In the genomic region with DNA sequence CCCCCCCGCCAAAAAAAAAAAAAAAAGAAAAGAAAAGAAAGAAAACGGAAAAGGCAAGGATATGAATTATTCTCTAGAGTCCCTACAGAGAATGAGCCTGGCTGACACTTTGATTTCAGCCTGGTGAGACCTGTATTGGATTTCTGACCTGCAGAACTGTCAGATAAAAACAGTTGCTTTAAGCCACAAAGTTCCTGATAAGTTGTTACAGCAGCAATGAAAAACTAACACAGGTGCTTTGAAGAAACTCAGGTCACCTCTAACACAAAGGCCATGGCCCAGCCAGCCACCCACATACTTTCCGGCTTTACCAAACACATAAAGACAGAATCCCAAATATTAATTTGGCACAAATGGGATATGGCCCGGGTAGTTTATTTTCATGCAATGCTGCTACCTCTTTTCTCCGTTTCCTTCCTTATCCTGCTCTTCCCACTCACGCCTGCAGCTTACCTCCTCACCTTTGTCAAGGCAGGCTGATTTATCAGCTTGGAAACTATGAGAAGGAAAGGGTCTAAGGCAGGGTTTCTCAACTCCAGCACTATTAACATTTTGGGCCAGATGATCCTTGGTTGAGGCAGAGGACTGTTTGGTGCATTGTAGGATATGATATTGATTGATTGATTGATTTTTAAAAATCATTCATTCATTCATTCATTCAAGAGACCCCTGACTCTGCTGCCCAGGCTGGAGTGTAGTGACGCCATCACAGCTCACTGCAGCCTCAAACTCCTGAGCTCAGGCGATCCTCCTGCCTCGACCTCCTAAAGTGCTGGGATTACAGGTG, we compare ENCODE assay signal across 15 cellular contexts.
"Had no signal": no experiment of that assay in that cellular context is flagged by ENCODE, and none has a peak within 500 bp of the region (broad histone marks: within the 10 kb centered on the region; RNA-seq: fewer than 3 reads in every experiment).

No MANE protein-coding gene starts in this region.

- ATAC-seq: activated T-cell treated with anti-CD3 and anti-CD28 coated beads, Interleukin-2, amount 50 U/mL, for 4 hours; esophagus mucosa; gastrocnemius medialis; stimulated activated effector memory CD8-positive, alpha-beta T cell treated with anti-CD3 and anti-CD28 coated beads, Interleukin-12 subunit alpha, Interleukin-12 subunit beta, amount 100 ng/mL, for 72 hours; upper lobe of right lung had no signal

- H3K36me3 ChIP-seq: gastrocnemius medialis, left ventricle myocardium inferior, ovary, sigmoid colon, upper lobe of right lung, WERI-Rb-1 had no signal

- H3K27ac ChIP-seq: gastrocnemius medialis, left ventricle myocardium inferior, ovary, upper lobe of right lung, WERI-Rb-1 had no signal

- H3K9me3 ChIP-seq: gastrocnemius medialis, left ventricle myocardium inferior, ovary, sigmoid colon, upper lobe of right lung had no signal

- H3K27me3 Mint-ChIP-seq: activated CD4-positive, alpha-beta memory T cell treated with anti-CD3 and anti-CD28 coated beads for 36 hours; memory B cell had no signal

- H3K4me3 Mint-ChIP-seq: activated CD4-positive, alpha-beta memory T cell treated with anti-CD3 and anti-CD28 coated beads for 36 hours; activated T-cell treated with anti-CD3 and anti-CD28 coated beads, Interleukin-2, amount 50 U/mL, for 4 hours; memory B cell; stimulated activated effector memory CD8-positive, alpha-beta T cell treated with anti-CD3 and anti-CD28 coated beads, Interleukin-12 subunit alpha, Interleukin-12 subunit beta, amount 100 ng/mL, for 72 hours had no signal

- H3K27ac Mint-ChIP-seq: memory B cell had no signal

- H3K9me3 Mint-ChIP-seq: activated CD4-positive, alpha-beta memory T cell treated with anti-CD3 and anti-CD28 coated beads for 36 hours; memory B cell; stimulated activated effector memory CD8-positive, alpha-beta T cell treated with anti-CD3 and anti-CD28 coated beads, Interleukin-12 subunit alpha, Interleukin-12 subunit beta, amount 100 ng/mL, for 72 hours had no signal

- H3K4me3 ChIP-seq: gastrocnemius medialis, left ventricle myocardium inferior, ovary, sigmoid colon, upper lobe of right lung had no signal

- H3K27me3 ChIP-seq: gastrocnemius medialis, ovary, sigmoid colon, upper lobe of right lung had no signal

- DNase-seq: activated CD4-positive, alpha-beta memory T cell treated with anti-CD3 and anti-CD28 coated beads for 36 hours; activated T-cell treated with anti-CD3 and anti-CD28 coated beads, Interleukin-2, amount 50 U/mL, for 4 hours; aorta; cerebellar nuclear complex; effector CD8-positive, alpha-beta T cell; gastrocnemius medialis; left ventricle myocardium inferior; ovary; sigmoid colon; stimulated activated CD4-positive, alpha-beta T cell treated with anti-CD3 and anti-CD28 coated beads, Interleukin-4, amount 100 ng/mL, for 24 hours; upper lobe of right lung; WERI-Rb-1 had no signal
